8 cellular contexts compared by ENCODE assay signal in genomic region chr1:108644984-108645383, GRCh38. TPM values are rescaled to one million over a fixed set of nuclear protein-coding genes. Genes with fewer than 3 reads are reported as not detected.
DNase-seq lines count a peak whose midpoint lies in the region; ATAC-seq and TF ChIP-seq lines count a peak whose summit lies in the region.
"Had no signal": no experiment of that assay in that cellular context is flagged by ENCODE, and none has a peak within 500 bp of the region (broad histone marks: within the 10 kb centered on the region; RNA-seq: fewer than 3 reads in every experiment).

No MANE protein-coding gene starts in this region.

- no peak for TF ChIP-seq POLR2A in stomach (IDR thresholded peaks at IDR 0.05)

- no peak for TF ChIP-seq EP300 in stomach (IDR thresholded peaks at IDR 0.05)

- H3K4me1 ChIP-seq in left lung: peaks cover 0 to 56% of the 10 kb centered on the region in 2 donors
- H3K4me1 ChIP-seq in stomach: peaks cover 8 to 43% (median 17%) of the 10 kb centered on the region in 4 donors

- H3K27me3 ChIP-seq in left lung (no peaks in the 10 kb centered on the region), stomach (no peaks in the 10 kb centered on the region), dorsolateral prefrontal cortex (no peaks in the 10 kb centered on the region)

- ATAC-seq in left lung: peak; percentile 49

- H3K4me3 ChIP-seq in left lung: no peak overlapping the region
- no peak overlapping the region for H3K4me3 ChIP-seq in stomach
- no peak overlapping the region for H3K4me3 ChIP-seq in dorsolateral prefrontal cortex

- DNase-seq in T follicular helper cell (ENCODE audit: low read depth) (peak; percentile 19), left lung (peak in 1 of 2 donors; percentile 72), stomach (peak; percentile 34), GM19238 (ENCODE audit: insufficient read length, low spot score) (no peak), dorsolateral prefrontal cortex (no peak), NCI-H146 treated with DMSO at 0.1 percent for 48 hours (lab: John Stamatoyannopoulos, UW; ENCODE audit: unreplicated experiment) (no peak)
- peak; percentile 47 for DNase-seq in activated T-cell treated with anti-CD3 and anti-CD28 coated beads, Interleukin-2, amount 50 U/mL, for 1 hour
- DNase-seq: NCI-H524 had no signal

- H3K27ac ChIP-seq in left lung: peak overlapping the region in 1 of 2 donors; percentile 97
- peak overlapping the region; percentile 37 to 88 (median 60) for H3K27ac ChIP-seq in stomach
- H3K27ac ChIP-seq in dorsolateral prefrontal cortex: peak overlapping the region in 12 of 59 donors; percentile 3 to 83 (median 42)

- no peak for TF ChIP-seq CTCF in left lung (IDR thresholded peaks at IDR 0.05)
- no peak for TF ChIP-seq CTCF in stomach (IDR thresholded peaks at IDR 0.05)
- no peak for TF ChIP-seq CTCF in dorsolateral prefrontal cortex (IDR thresholded peaks at IDR 0.05 in 54 of 56, conservative IDR thresholded peaks at IDR 0.05 in 2 of 56; ENCODE audit: low read depth in 1 of 56, partially characterized antibody in 56 of 56)

- intact Hi-C loops in left lung (cut with DNase I): loop anchor here in 1 of 2 donors (5.0 kb wide), 1 partner anchor 133 kb away; no protein-coding TSS in a partner anchor
- intact Hi-C loops in stomach (cut with DNase I; ENCODE audit: low total_unique reads): loop anchor here (5.0 kb wide), 1 partner anchor 133 kb away; no protein-coding TSS in a partner anchor
- intact Hi-C loops in dorsolateral prefrontal cortex (cut with DNase I): loop anchor here in 1 of 2 donors (5.0 kb wide), 1 partner anchor 133 kb away; no protein-coding TSS in a partner anchor

- H3K36me3 ChIP-seq in left lung: no peaks in the 10 kb centered on the region
- H3K36me3 ChIP-seq in stomach: peaks cover 0 to 11% (median 2%) of the 10 kb centered on the region in 4 donors

- 20 to 34% (median 25%) methylated on average over 7 of the region's 7 CpGs for WGBS in stomach, 5 donors

- H3K9me3 ChIP-seq in left lung (no peaks in the 10 kb centered on the region), stomach (no peaks in the 10 kb centered on the region)

RNA-seq across cellular contexts. Expression of gene HENMT1, which starts 15.9 kb away (rescaled TPM):
- total RNA-seq in left lung: 1 to 10 TPM; 7.0 to 7.6 TPM
- total RNA-seq in stomach: 1 to 10 TPM in 3 of 5 donors, not detected in 2; 1.7 to 7.3 (median 2.2) TPM
- 1 to 10 TPM; 2.9 to 3.4 (median 3.1) TPM for polyA plus RNA-seq in stomach
- 10 to 100 TPM in 104 of 120 experiments, 1 to 10 TPM in 16; 6.1 to 22.0 (median 14.4) TPM for total RNA-seq in dorsolateral prefrontal cortex

RNA-seq across cellular contexts. Expression of gene PRPF38B, which starts 47.1 kb away (rescaled TPM):
- total RNA-seq in left lung (10 to 100 TPM; 24.7 to 40.5 TPM), stomach (10 to 100 TPM; 26.3 to 82.3 (median 49.8) TPM), dorsolateral prefrontal cortex (10 to 100 TPM; 22.4 to 46.1 (median 32.8) TPM)
- polyA plus RNA-seq in stomach: 10 to 100 TPM; 17.1 to 25.4 (median 24.1) TPM

Comparison
In these comparisons a context has a peak if more than half of its experiments do, and no peak if none do; other contexts are left out.
1. DNase-seq: peak in T follicular helper cell (single experiment), activated T-cell treated with anti-CD3 and anti-CD28 coated beads, Interleukin-2, amount 50 U/mL, for 1 hour (single experiment) and stomach (single experiment); none in GM19238 (single experiment), dorsolateral prefrontal cortex (0 of 10) and NCI-H146 treated with DMSO at 0.1 percent for 48 hours (single experiment).